8 cellular contexts compared by ENCODE assay signal in genomic region chr12:46360908-46361666, GRCh38. TPM values are rescaled to one million over a fixed set of nuclear protein-coding genes. Genes with fewer than 3 reads are reported as not detected.
DNase-seq lines count a peak whose midpoint lies in the region; ATAC-seq and TF ChIP-seq lines count a peak whose summit lies in the region.

No MANE protein-coding gene starts in this region.

- H3K27me3 ChIP-seq in SK-N-SH (ENCODE audit: insufficient read depth) = no peaks in the 10 kb centered on the region
- no peaks in the 10 kb centered on the region for H3K27me3 ChIP-seq in neutrophil
- no peaks in the 10 kb centered on the region for H3K27me3 ChIP-seq in Karpas-422 (ENCODE audit: low read length)

- ATAC-seq in SK-N-SH treated with all-trans-retinoic acid at 6 μM for 48 hours (no peak), HG02759 (IDR thresholded peaks at IDR 0.05; ENCODE audit: unreplicated experiment) (peak; percentile 59)

- H3K4me2 ChIP-seq in SK-N-SH (peak overlapping the region; percentile 10; the same call in 1 of the 2 replicates), OCI-LY7 (ENCODE audit: low read length) (no peak overlapping the region), Karpas-422 (ENCODE audit: low read depth, low read length, poor library complexity, severe bottlenecking) (no peak overlapping the region)

- intact Hi-C loops in OCI-LY7 (cut with micrococcal nuclease; ENCODE audit: unreplicated experiment) = no loop called here
- intact Hi-C loops in posterior vena cava (cut with DNase I) = no loop called here

- H3K4me1 ChIP-seq in SK-N-SH (ENCODE audit: control insufficient read depth in 1 of 2, insufficient read depth in 2 of 2, low read depth in 1 of 2, low read length in 1 of 2) (peaks cover 3 to 26% of the 10 kb centered on the region in 2 experiments; a peak in 3 of 4 replicates), OCI-LY7 (ENCODE audit: insufficient read depth, low read length, poor library complexity, severe bottlenecking) (peaks cover 8% of the 10 kb centered on the region), neutrophil (ENCODE audit: control insufficient read depth in 1 of 2, insufficient read depth in 1 of 2, low read depth in 1 of 2, low read length in 1 of 2) (peaks cover 10 to 11% of the 10 kb centered on the region in 2 experiments), Karpas-422 (ENCODE audit: low read length) (no peaks in the 10 kb centered on the region)

- peaks cover 96% of the 10 kb centered on the region for H4K20me1 ChIP-seq in SK-N-SH (ENCODE audit: insufficient read depth)
- no peaks in the 10 kb centered on the region for H4K20me1 ChIP-seq in OCI-LY7 (ENCODE audit: insufficient read depth, low read length)
- H4K20me1 ChIP-seq in Karpas-422 (ENCODE audit: insufficient read depth, low read depth, low read length) = 0 out of 2 replicates have a peak, but pooled peaks cover 3% of the 10 kb centered on the region

- no peaks in the 10 kb centered on the region for H3K9me3 ChIP-seq in SK-N-SH
- H3K9me3 ChIP-seq in OCI-LY7 (ENCODE audit: low read length) = no peaks in the 10 kb centered on the region
- no peaks in the 10 kb centered on the region for H3K9me3 ChIP-seq in neutrophil
- H3K9me3 ChIP-seq in Karpas-422 (ENCODE audit: low read length) = no peaks in the 10 kb centered on the region

- H3K79me2 ChIP-seq in SK-N-SH (ENCODE audit: insufficient read depth) = peaks cover 36% of the 10 kb centered on the region
- no peaks in the 10 kb centered on the region for H3K79me2 ChIP-seq in OCI-LY7 (ENCODE audit: insufficient read depth, low read depth, low read length)
- H3K79me2 ChIP-seq in Karpas-422 (ENCODE audit: low read length) = no peaks in the 10 kb centered on the region

- TF ChIP-seq EP300 in SK-N-SH (IDR thresholded peaks at IDR 0.05; ENCODE audit: borderline replicate concordance in 1 of 2, low read depth in 1 of 2, low read length in 1 of 2) = no peak

- H3K9me2 ChIP-seq in SK-N-SH (no peaks in the 10 kb centered on the region), OCI-LY7 (ENCODE audit: insufficient read depth, low read length) (no peaks in the 10 kb centered on the region), Karpas-422 (replicated peaks; ENCODE audit: insufficient read depth, low read length) (no peaks in the 10 kb centered on the region)

- H3K27ac ChIP-seq in SK-N-SH (ENCODE audit: low read depth in 2 of 2, low read length in 1 of 2) (peak overlapping the region in 1 of 2 experiments; percentile 94; a peak in 1 of 4 replicates), OCI-LY7 (ENCODE audit: low read depth, low read length, poor library complexity, severe bottlenecking) (no peak overlapping the region), neutrophil (peak overlapping the region; percentile 22), Karpas-422 (ENCODE audit: low read length) (no peak overlapping the region)

- H3K4me3 ChIP-seq in SK-N-SH (ENCODE audit: low read depth in 2 of 2, low read length in 1 of 2) (no peak overlapping the region), OCI-LY7 (ENCODE audit: low read depth, low read length, poor library complexity, severe bottlenecking) (no peak overlapping the region), neutrophil (ENCODE audit: low read depth in 1 of 2, low read length in 1 of 2) (no peak overlapping the region), Karpas-422 (ENCODE audit: low read length) (no peak overlapping the region)

- peaks cover 99% of the 10 kb centered on the region for H3F3A ChIP-seq in SK-N-SH (replicated peaks; ENCODE audit: insufficient read depth)

- no peak overlapping the region for H3K9ac ChIP-seq in SK-N-SH
- no peak overlapping the region for H3K9ac ChIP-seq in Karpas-422 (ENCODE audit: low read length)

- DNase-seq in SK-N-SH = no peak
- DNase-seq in OCI-LY7 (ENCODE audit: low spot score) = peak; percentile 49
- no peak for DNase-seq in pons (ENCODE audit: low spot score)
- no peak for DNase-seq in Karpas-422
- no peak for DNase-seq in posterior vena cava (ENCODE audit: low spot score)

- no TSS peak for BruUV-seq in OCI-LY7 (replicated peaks; lab: Mats Ljungman, UMichigan)

- no peak for TF ChIP-seq RAD21 in SK-N-SH (IDR thresholded peaks at IDR 0.05; ENCODE audit: low read length)

- H3K36me3 ChIP-seq in SK-N-SH (replicated peaks in 1 of 2; ENCODE audit: control insufficient read depth in 1 of 2, insufficient read depth in 2 of 2, low read length in 1 of 2) (peaks cover 73 to 78% of the 10 kb centered on the region in 2 experiments), OCI-LY7 (ENCODE audit: insufficient read depth, low read length) (peaks cover 81% of the 10 kb centered on the region), neutrophil (peaks cover 82% of the 10 kb centered on the region), Karpas-422 (ENCODE audit: insufficient read depth, low read length) (peaks cover 69% of the 10 kb centered on the region)

- 99% methylated on average over 2 of the region's 2 CpGs for WGBS in SK-N-SH (ENCODE audit: low lambda C conversion rate)

- H2AFZ ChIP-seq in SK-N-SH (ENCODE audit: low read depth) (no peak overlapping the region), OCI-LY7 (ENCODE audit: low read length) (no peak overlapping the region), Karpas-422 (ENCODE audit: low read length) (no peak overlapping the region)

- POLR2A ChIA-PET in SK-N-SH (lab: Yijun Ruan, JAX) (no interaction called here), OCI-LY7 (lab: Charles Lee) (no interaction called here)

- no peak for TF ChIP-seq CTCF in SK-N-SH (IDR thresholded peaks at IDR 0.05)
- no peak for TF ChIP-seq CTCF in OCI-LY7 (conservative IDR thresholded peaks at IDR 0.05; ENCODE audit: low read length)
- no peak for TF ChIP-seq CTCF in neutrophil (IDR thresholded peaks at IDR 0.05)

- CTCF ChIA-PET in SK-N-SH (lab: Yijun Ruan, JAX) (no interaction called here), OCI-LY7 (lab: Charles Lee; ENCODE audit: unreplicated experiment) (no interaction called here)

TF ChIP-seq in SK-N-SH, 30 proteins besides CTCF, POLR2A, EP300 and RAD21 (continues in another document):
- no peak; the same call in 1 of the 2 replicates for TF ChIP-seq POLR2AphosphoS5 (IDR thresholded peaks at IDR 0.05; ENCODE audit: low read depth, low read length)
- TF ChIP-seq CHD2 (IDR thresholded peaks at IDR 0.05; ENCODE audit: low read length, partially characterized antibody) = no peak
- TF ChIP-seq EZH2phosphoT487 (IDR thresholded peaks at IDR 0.05; ENCODE audit: borderline replicate concordance, low read depth) = no peak
- TF ChIP-seq MAX (IDR thresholded peaks at IDR 0.05; ENCODE audit: low read depth) = no peak

TF ChIP-seq in SK-N-SH treated with all-trans-retinoic acid at 6 μM for 48 hours, 23 proteins besides CTCF, POLR2A, EP300 and RAD21 (continues in another document):
- TF ChIP-seq TCF4 (CRISPR knock-in tag; IDR thresholded peaks at IDR 0.05; ENCODE audit: borderline replicate concordance) (no peak), POU6F1 (CRISPR knock-in tag; IDR thresholded peaks at IDR 0.05; ENCODE audit: borderline replicate concordance, low read depth) (no peak), ZNF8 (CRISPR knock-in tag; IDR thresholded peaks at IDR 0.05) (no peak), CSDC2 (CRISPR knock-in tag; IDR thresholded peaks at IDR 0.05) (no peak), ZC3H10 (CRISPR knock-in tag; IDR thresholded peaks at IDR 0.05) (no peak), ESRRG (CRISPR knock-in tag; IDR thresholded peaks at IDR 0.05) (no peak), ZNF565 (CRISPR knock-in tag; conservative IDR thresholded peaks at IDR 0.05; ENCODE audit: low read depth) (no peak), TOX (CRISPR knock-in tag; IDR thresholded peaks at IDR 0.05; ENCODE audit: borderline replicate concordance) (no peak), OSR1 (CRISPR knock-in tag; IDR thresholded peaks at IDR 0.05) (no peak), ZNF70 (CRISPR knock-in tag; IDR thresholded peaks at IDR 0.05) (no peak), TSHZ2 (CRISPR knock-in tag; IDR thresholded peaks at IDR 0.05) (no peak)

RNA-seq across cellular contexts. Expression of gene SLC38A2, which starts 11.5 kb away (rescaled TPM):
- 135 and 191 TPM in 2 replicates for polyA plus RNA-seq in SK-N-SH (2012; rRNA removed)
- 133 and 142 TPM in 2 replicates for polyA plus RNA-seq in SK-N-SH (2012; cell fraction: cytosol; rRNA removed)
- 395 and 464 TPM in 2 replicates for polyA plus RNA-seq in SK-N-SH (2012; cell fraction: nucleus; rRNA removed)
- 66.2 and 70.5 TPM in 2 replicates for total RNA-seq in OCI-LY7 (2014; rRNA removed; shearing (Covaris generic))
- total RNA-seq in OCI-LY7 (2022) = 93.5 and 107 TPM in 2 replicates
- 37.7 and 160 TPM in 2 replicates for total RNA-seq in Karpas-422 (2014; rRNA removed; shearing (Covaris generic); ENCODE audit: low replicate concordance)
- total RNA-seq in posterior vena cava = 100 to 1,000 TPM; 255 to 324 TPM
